In genomic region chr18:78160961-78161656, GRCh38 we compare ENCODE assay signal across 17 cellular contexts.
"Had no signal": no experiment of that assay in that cellular context is flagged by ENCODE, and none has a peak within 500 bp of the region (broad histone marks: within the 10 kb centered on the region; RNA-seq: fewer than 3 reads in every experiment).

No MANE protein-coding gene starts in this region.

- H3K4me3 ChIP-seq: spleen had no signal

- H3K4me1 ChIP-seq: spleen had no signal

- H3K36me3 ChIP-seq: spleen had no signal

- H3K27me3 ChIP-seq: spleen had no signal

- H3K9me3 Mint-ChIP-seq: natural killer cell treated with Interleukin-12 subunit alpha and Interleukin-12 subunit beta and Interleukin-15 and Interleukin-18, amount 100 ng/mL, for 72 hours; type B pancreatic cell had no signal

- H3K4me3 Mint-ChIP-seq: activated T-cell treated with anti-CD3 and anti-CD28 coated beads, Interleukin-2, amount 50 U/mL, for 4 hours; immature natural killer cell; natural killer cell treated with Interleukin-12 subunit alpha and Interleukin-12 subunit beta and Interleukin-15 and Interleukin-18, amount 100 ng/mL, for 72 hours; stimulated activated naive B cell treated with anti-CD40 and anti-IgM and Interleukin-4, amounts not matched to agents 10 μg/mL and 1 μg/mL and 100 μg/mL, for 72 hours; type B pancreatic cell had no signal

- ATAC-seq: activated naive CD4-positive, alpha-beta T cell treated with anti-CD3 and anti-CD28 coated beads, Interleukin-2, amount 50 U/mL, for 72 hours; activated T-cell treated with anti-CD3 and anti-CD28 coated beads, Interleukin-2, amount 50 U/mL, for 4 hours; natural killer cell treated with Interleukin-12 subunit alpha and Interleukin-12 subunit beta and Interleukin-15 and Interleukin-18, amount 100 ng/mL, for 72 hours; stimulated activated naive B cell treated with anti-CD40 and anti-IgM and Interleukin-4, amounts not matched to agents 10 μg/mL and 1 μg/mL and 100 μg/mL, for 72 hours had no signal

- H3K4me1 Mint-ChIP-seq: immature natural killer cell; stimulated activated naive B cell treated with anti-CD40 and anti-IgM and Interleukin-4, amounts not matched to agents 10 μg/mL and 1 μg/mL and 100 μg/mL, for 72 hours had no signal

- H3K36me3 Mint-ChIP-seq: activated naive CD4-positive, alpha-beta T cell treated with anti-CD3 and anti-CD28 coated beads, Interleukin-2, amount 50 U/mL, for 72 hours; immature natural killer cell; natural killer cell treated with Interleukin-12 subunit alpha and Interleukin-12 subunit beta and Interleukin-15 and Interleukin-18, amount 100 ng/mL, for 72 hours; stimulated activated naive B cell treated with anti-CD40 and anti-IgM and Interleukin-4, amounts not matched to agents 10 μg/mL and 1 μg/mL and 100 μg/mL, for 72 hours; type B pancreatic cell had no signal

- H3K27me3 Mint-ChIP-seq: type B pancreatic cell had no signal

- H3K27ac Mint-ChIP-seq: activated naive CD4-positive, alpha-beta T cell treated with anti-CD3 and anti-CD28 coated beads, Interleukin-2, amount 50 U/mL, for 72 hours; immature natural killer cell; natural killer cell treated with Interleukin-12 subunit alpha and Interleukin-12 subunit beta and Interleukin-15 and Interleukin-18, amount 100 ng/mL, for 72 hours; progenitor cell of endocrine pancreas; stimulated activated naive B cell treated with anti-CD40 and anti-IgM and Interleukin-4, amounts not matched to agents 10 μg/mL and 1 μg/mL and 100 μg/mL, for 72 hours; type B pancreatic cell had no signal

- DNase-seq: activated CD4-positive, alpha-beta T cell treated with anti-CD3 and anti-CD28 coated beads for 1 hour; activated CD4-positive, alpha-beta T cell treated with anti-CD3 and anti-CD28 coated beads, Interleukin-2, amount 50 U/mL, for 48 hours; activated effector memory CD4-positive, alpha-beta T cell treated with anti-CD3 and anti-CD28 coated beads, Interleukin-2, amount 50 U/mL, for 16 hours; activated T-cell treated with anti-CD3 and anti-CD28 coated beads, Interleukin-2, amount 50 U/mL, for 4 hours; glutamatergic neuron; immature natural killer cell; occipital lobe; right cardiac atrium; spleen; stimulated activated CD4-positive, alpha-beta T cell treated with anti-CD3 and anti-CD28 coated beads, Interleukin-1b, Interleukin-23, amount 100 ng/mL, for 48 hours; stimulated activated naive B cell treated with anti-CD40 and anti-IgM and Interleukin-4, amounts not matched to agents 10 μg/mL and 1 μg/mL and 100 μg/mL, for 72 hours; substantia nigra; SW 1271 had no signal

- H3K27ac ChIP-seq: spleen had no signal
